ENCODE assay signal across 11 cellular contexts in genomic region chr3:102106421-102107097, GRCh38.
A peak's percentile ranks its signal among the peaks of the same experiment; 100 is the strongest.
DNase-seq lines count a peak whose midpoint lies in the region; ATAC-seq lines count a peak whose summit lies in the region.
"Had no signal": no experiment of that assay in that cellular context is flagged by ENCODE, and none has a peak within 500 bp of the region (broad histone marks: within the 10 kb centered on the region; RNA-seq: fewer than 3 reads in every experiment).

No MANE protein-coding gene starts in this region.

- no peaks in the 10 kb centered on the region for H4K20me1 ChIP-seq in GM23248 (ENCODE audit: insufficient read depth)

- H2BK5ac ChIP-seq in trophoblast cell (ENCODE audit: low read depth, low read length, poor library complexity): no peak overlapping the region

- peaks cover 0 to 4% of the 10 kb centered on the region in 2 experiments for H3K9me3 ChIP-seq in CD4-positive, CD25-positive, alpha-beta regulatory T cell (ENCODE audit: control insufficient read depth in 2 of 2, low read length in 2 of 2)
- H3K9me3 ChIP-seq in GM23248 (ENCODE audit: low read depth) (no peaks in the 10 kb centered on the region), trophoblast cell (ENCODE audit: insufficient read depth, low read depth, low read length) (no peaks in the 10 kb centered on the region)

- H3K23ac ChIP-seq in trophoblast cell (ENCODE audit: low read length): no peak overlapping the region

- peak overlapping the region in 3 of 4 donors; percentile 3 to 69 (median 60) for H3K4me3 Mint-ChIP-seq in CD4-positive, CD25-positive, alpha-beta regulatory T cell
- H3K4me3 Mint-ChIP-seq in activated naive CD8-positive, alpha-beta T cell treated with anti-CD3 and anti-CD28 coated beads, Interleukin-2, amount 10 ng/mL, durations not matched to agents 7 days and 5 days: peak overlapping the region; percentile 8
- H3K4me3 Mint-ChIP-seq: effector memory CD8-positive, alpha-beta T cell had no signal

- no peaks in the 10 kb centered on the region for H3K4me1 ChIP-seq in CD4-positive, CD25-positive, alpha-beta regulatory T cell (ENCODE audit: control insufficient read depth, insufficient read depth, low read length, poor library complexity, severe bottlenecking)
- H3K4me1 ChIP-seq in GM23248 (ENCODE audit: insufficient read depth) (no peaks in the 10 kb centered on the region), trophoblast cell (ENCODE audit: control insufficient read depth in 1 of 2, insufficient read depth in 2 of 2, low read length in 2 of 2) (no peaks in the 10 kb centered on the region)
- H3K4me1 ChIP-seq: heart left ventricle had no signal

- H3K27me3 Mint-ChIP-seq in CD4-positive, CD25-positive, alpha-beta regulatory T cell: no peaks in the 10 kb centered on the region
- H3K27me3 Mint-ChIP-seq in activated naive CD8-positive, alpha-beta T cell treated with anti-CD3 and anti-CD28 coated beads, Interleukin-2, amount 10 ng/mL, durations not matched to agents 7 days and 5 days: no peaks in the 10 kb centered on the region

- peaks cover 6% of the 10 kb centered on the region for H3K36me3 Mint-ChIP-seq in CD4-positive, CD25-positive, alpha-beta regulatory T cell
- peaks cover 12% of the 10 kb centered on the region for H3K36me3 Mint-ChIP-seq in activated naive CD8-positive, alpha-beta T cell treated with anti-CD3 and anti-CD28 coated beads, Interleukin-2, amount 10 ng/mL, durations not matched to agents 7 days and 5 days

- no peak overlapping the region for H3K4ac ChIP-seq in trophoblast cell (ENCODE audit: low read depth, low read length)

- H3F3A ChIP-seq in GM23248 (ENCODE audit: insufficient read depth): no peaks in the 10 kb centered on the region

- in situ Hi-C loops in GM23248 (cut with MboI): no loop called here

- H3K4me2 ChIP-seq in GM23248 (ENCODE audit: unreplicated experiment) (no peak overlapping the region), trophoblast cell (ENCODE audit: low read length) (no peak overlapping the region)

- H3K14ac ChIP-seq in trophoblast cell (ENCODE audit: low read length): no peak overlapping the region

- H3K27ac ChIP-seq in CD4-positive, CD25-positive, alpha-beta regulatory T cell (ENCODE audit: insufficient read depth, low read length, poor library complexity, severe bottlenecking): peak overlapping the region; percentile 14
- H3K27ac ChIP-seq in GM23248 (no peak overlapping the region), trophoblast cell (ENCODE audit: low read depth, low read length) (no peak overlapping the region)
- H3K27ac ChIP-seq: heart left ventricle had no signal

- H3K79me2 ChIP-seq in GM23248 (ENCODE audit: insufficient read depth): no peaks in the 10 kb centered on the region
- no peaks in the 10 kb centered on the region for H3K79me2 ChIP-seq in trophoblast cell (ENCODE audit: control insufficient read depth, insufficient read depth, low read length, poor library complexity)

- H2BK120ac ChIP-seq in trophoblast cell (ENCODE audit: insufficient read depth, low read length, poor library complexity): no peak overlapping the region

- H2AK5ac ChIP-seq in trophoblast cell (ENCODE audit: low read length): no peak overlapping the region

- 86 to 88% methylated on average over 9 of the region's 9 CpGs for WGBS in GM23248 (ENCODE audit: low coverage in 1 of 2, low lambda C conversion rate in 2 of 2, missing lambda C conversion rate in 2 of 2), 2 experiments
- WGBS in trophoblast cell (ENCODE audit: extremely low coverage, insufficient coverage, insufficient read length): no CpG with 5 or more reads among the region's 9 CpGs

- H3K79me1 ChIP-seq in trophoblast cell (ENCODE audit: low read length): no peaks in the 10 kb centered on the region

- H3K27me3 ChIP-seq in CD4-positive, CD25-positive, alpha-beta regulatory T cell (ENCODE audit: control insufficient read depth, insufficient read depth, low read length): no peaks in the 10 kb centered on the region
- no peaks in the 10 kb centered on the region for H3K27me3 ChIP-seq in GM23248 (replicated peaks; ENCODE audit: insufficient read depth)
- no peaks in the 10 kb centered on the region for H3K27me3 ChIP-seq in trophoblast cell (ENCODE audit: insufficient read depth, low read length)
- H3K27me3 ChIP-seq: heart left ventricle had no signal

- no peak overlapping the region for H4K8ac ChIP-seq in trophoblast cell (ENCODE audit: low read depth, low read length)

- H2BK12ac ChIP-seq in trophoblast cell (ENCODE audit: low read length): no peak overlapping the region

- H3K27ac Mint-ChIP-seq in CD4-positive, CD25-positive, alpha-beta regulatory T cell: peak overlapping the region; percentile 16 to 74 (median 56)
- peak overlapping the region; percentile 28 for H3K27ac Mint-ChIP-seq in activated naive CD8-positive, alpha-beta T cell treated with anti-CD3 and anti-CD28 coated beads, Interleukin-2, amount 10 ng/mL, durations not matched to agents 7 days and 5 days
- H3K27ac Mint-ChIP-seq: effector memory CD8-positive, alpha-beta T cell had no signal

- H3K9me2 ChIP-seq in GM23248 (ENCODE audit: insufficient read depth): no peaks in the 10 kb centered on the region

- H3K9ac ChIP-seq in GM23248: no peak overlapping the region
- no peak overlapping the region for H3K9ac ChIP-seq in trophoblast cell (ENCODE audit: low read length)

- peak in 2 of 3 donors; percentile 54 to 68 for DNase-seq in CD4-positive, CD25-positive, alpha-beta regulatory T cell
- DNase-seq in GM23248 (peak; percentile 42), foreskin melanocyte (peak; percentile 31), amniotic stem cell (lab: John Stamatoyannopoulos, UW) (no peak), occipital lobe (lab: John Stamatoyannopoulos, UW) (no peak), trophoblast cell (no peak)
- no peak for DNase-seq in activated naive CD8-positive, alpha-beta T cell treated with anti-CD3 and anti-CD28 coated beads, Interleukin-2, amount 10 ng/mL, durations not matched to agents 7 days and 5 days
- DNase-seq: effector memory CD8-positive, alpha-beta T cell; heart left ventricle; left cardiac atrium; NCI-H510A had no signal

- ATAC-seq in CD4-positive, CD25-positive, alpha-beta regulatory T cell (ENCODE audit: low read depth in 2 of 2): peak; percentile 93 to 95
- ATAC-seq in activated naive CD8-positive, alpha-beta T cell treated with anti-CD3 and anti-CD28 coated beads, Interleukin-2, amount 10 ng/mL, durations not matched to agents 7 days and 5 days (ENCODE audit: low read depth): peak; percentile 76
- ATAC-seq: effector memory CD8-positive, alpha-beta T cell; heart left ventricle; left cardiac atrium had no signal

- no peaks in the 10 kb centered on the region for H3K36me3 ChIP-seq in CD4-positive, CD25-positive, alpha-beta regulatory T cell (ENCODE audit: control insufficient read depth, insufficient read depth, low read length)
- H3K36me3 ChIP-seq in GM23248 (ENCODE audit: low read depth): no peaks in the 10 kb centered on the region; the same call in 1 of the 2 replicates
- no peaks in the 10 kb centered on the region for H3K36me3 ChIP-seq in trophoblast cell (ENCODE audit: control insufficient read depth in 1 of 2, insufficient read depth in 2 of 2, low read length in 2 of 2)
- H3K36me3 ChIP-seq: heart left ventricle had no signal

- peaks cover 5 to 27% (median 11%) of the 10 kb centered on the region in 4 donors for H3K4me1 Mint-ChIP-seq in CD4-positive, CD25-positive, alpha-beta regulatory T cell
- peaks cover 10% of the 10 kb centered on the region for H3K4me1 Mint-ChIP-seq in activated naive CD8-positive, alpha-beta T cell treated with anti-CD3 and anti-CD28 coated beads, Interleukin-2, amount 10 ng/mL, durations not matched to agents 7 days and 5 days

- no peak overlapping the region for H3K18ac ChIP-seq in trophoblast cell (ENCODE audit: low read length)

- H4K12ac ChIP-seq in trophoblast cell (ENCODE audit: low read depth, low read length): no peak overlapping the region

- H3K4me3 ChIP-seq in CD4-positive, CD25-positive, alpha-beta regulatory T cell (ENCODE audit: low read depth, low read length): no peak overlapping the region
- H3K4me3 ChIP-seq in GM23248 (no peak overlapping the region), trophoblast cell (ENCODE audit: low read depth, low read length) (no peak overlapping the region)
- H3K4me3 ChIP-seq: heart left ventricle had no signal

- H3K9me3 Mint-ChIP-seq in CD4-positive, CD25-positive, alpha-beta regulatory T cell: peaks cover 0 to 3% (median 0%) of the 10 kb centered on the region in 7 donors
- peaks cover 5% of the 10 kb centered on the region for H3K9me3 Mint-ChIP-seq in activated naive CD8-positive, alpha-beta T cell treated with anti-CD3 and anti-CD28 coated beads, Interleukin-2, amount 10 ng/mL, durations not matched to agents 7 days and 5 days

- no peak overlapping the region for H4K91ac ChIP-seq in trophoblast cell (ENCODE audit: low read depth, low read length)

- H2AFZ ChIP-seq in GM23248: no peak overlapping the region
- no peak overlapping the region for H2AFZ ChIP-seq in trophoblast cell (ENCODE audit: insufficient read depth, low read length, poor library complexity)

- POLR2A ChIA-PET in activated naive CD8-positive, alpha-beta T cell treated with anti-CD3 and anti-CD28 coated beads, Interleukin-2, amount 10 ng/mL, durations not matched to agents 7 days and 5 days (lab: Charles Lee): no interaction called here

Comparison
In these comparisons a context has a peak if more than half of its experiments do, and no peak if none do; other contexts are left out.
1. DNase-seq: peak in CD4-positive, CD25-positive, alpha-beta regulatory T cell (2 of 3), GM23248 (single experiment) and foreskin melanocyte (single experiment); none in activated naive CD8-positive, alpha-beta T cell treated with anti-CD3 and anti-CD28 coated beads, Interleukin-2, amount 10 ng/mL, durations not matched to agents 7 days and 5 days (single experiment), amniotic stem cell (single experiment), occipital lobe (single experiment) and trophoblast cell (0 of 2).